Comparison of ENCODE assay signal across 26 cellular contexts in the genomic region with DNA sequence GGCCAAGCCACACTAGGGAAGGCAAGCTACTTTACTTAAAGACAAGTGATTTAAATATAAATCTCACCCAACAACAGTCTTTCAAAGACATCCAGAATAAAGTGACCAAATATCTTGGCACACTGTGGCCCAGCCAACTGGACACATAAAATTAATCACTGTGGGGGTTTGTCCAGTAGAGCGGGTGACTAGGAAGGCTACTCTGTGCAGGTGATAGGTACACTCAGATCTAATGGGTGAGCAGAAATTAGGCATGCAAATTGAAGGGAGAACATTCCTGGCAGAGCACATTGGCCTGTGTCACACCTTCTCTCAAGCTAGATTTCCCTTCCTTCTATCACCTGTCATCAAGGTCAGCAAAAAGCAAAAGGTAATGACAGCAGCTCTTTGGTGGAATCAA. TPM values are rescaled to one million over a fixed set of nuclear protein-coding genes. Genes with fewer than 3 reads are reported as not detected.
"Had no signal": no experiment of that assay in that cellular context is flagged by ENCODE, and none has a peak within 500 bp of the region (broad histone marks: within the 10 kb centered on the region; RNA-seq: fewer than 3 reads in every experiment).

No MANE protein-coding gene starts in this region.

- H3K9me3 ChIP-seq: MG63 had no signal

- H3K4me2 ChIP-seq: KMS-11 had no signal

- H3K36me3 Mint-ChIP-seq: activated CD4-positive, alpha-beta memory T cell treated with anti-CD3 and anti-CD28 coated beads for 36 hours had no signal

- H3K27ac ChIP-seq: brain microvascular endothelial cell, KMS-11 had no signal

- H3K27me3 ChIP-seq: brain microvascular endothelial cell, MG63 had no signal

- DNase-seq: activated B cell treated with CpG ODN at 0.5 μM for 24 hours; activated CD4-positive, alpha-beta memory T cell treated with anti-CD3 and anti-CD28 coated beads for 36 hours; activated CD4-positive, alpha-beta T cell treated with anti-CD3 and anti-CD28 coated beads for 1 hour; activated CD4-positive, alpha-beta T cell treated with anti-CD3 and anti-CD28 coated beads, Interleukin-2, amount 10 ng/mL, durations not matched to agents 24 days and 14 days; activated CD8-positive, alpha-beta memory T cell treated with anti-CD3 and anti-CD28 coated beads for 24 hours; activated gamma-delta T cell; activated naive CD4-positive, alpha-beta T cell treated with anti-CD3 and anti-CD28 coated beads for 36 hours; activated T-cell treated with anti-CD3 and anti-CD28 coated beads for 4 hours; activated T-cell treated with anti-CD3 and anti-CD28 coated beads, Interleukin-2, amount 50 U/mL, for 48 hours; amygdala; brain microvascular endothelial cell; MG63; MV-4-11; NCI-H1092 treated with DMSO at 0.1 percent for 48 hours; NCI-H1417 treated with DMSO at 0.1 percent for 48 hours; NCI-H1694; NCI-H2029; NCI-H446; NCI-H524; PC-3; SHP77 treated with DMSO at 0.1 percent for 48 hours; T-helper 2 cell; T1000 had no signal

- H3K4me1 Mint-ChIP-seq: activated B cell treated with CpG ODN at 0.5 μM for 24 hours; activated CD4-positive, alpha-beta T cell treated with anti-CD3 and anti-CD28 coated beads, Interleukin-2, amount 10 ng/mL, durations not matched to agents 24 days and 14 days; activated T-helper 17 cell treated with anti-CD3 and anti-CD28 coated beads, Interleukin-2, amount 50 U/mL, for 72 hours had no signal

- ATAC-seq: activated T-helper 17 cell treated with anti-CD3 and anti-CD28 coated beads, Interleukin-2, amount 50 U/mL, for 72 hours; PC-3 had no signal

- H3K9ac ChIP-seq: KMS-11 had no signal

- H3K4me3 Mint-ChIP-seq: activated B cell treated with CpG ODN at 0.5 μM for 24 hours; activated CD4-positive, alpha-beta memory T cell treated with anti-CD3 and anti-CD28 coated beads for 36 hours; activated CD4-positive, alpha-beta T cell treated with anti-CD3 and anti-CD28 coated beads, Interleukin-2, amount 10 ng/mL, durations not matched to agents 24 days and 14 days; activated naive CD4-positive, alpha-beta T cell treated with anti-CD3 and anti-CD28 coated beads for 36 hours; activated naive CD8-positive, alpha-beta T cell; activated T-helper 17 cell treated with anti-CD3 and anti-CD28 coated beads, Interleukin-2, amount 50 U/mL, for 72 hours had no signal

- H3K36me3 ChIP-seq: brain microvascular endothelial cell, MG63 had no signal

- H3K27me3 Mint-ChIP-seq: activated CD4-positive, alpha-beta memory T cell treated with anti-CD3 and anti-CD28 coated beads for 36 hours; activated CD4-positive, alpha-beta T cell treated with anti-CD3 and anti-CD28 coated beads, Interleukin-2, amount 10 ng/mL, durations not matched to agents 24 days and 14 days; activated naive CD8-positive, alpha-beta T cell; activated T-helper 17 cell treated with anti-CD3 and anti-CD28 coated beads, Interleukin-2, amount 50 U/mL, for 72 hours had no signal

- H3K27ac Mint-ChIP-seq: activated B cell treated with CpG ODN at 0.5 μM for 24 hours; activated CD4-positive, alpha-beta memory T cell treated with anti-CD3 and anti-CD28 coated beads for 36 hours; activated CD4-positive, alpha-beta T cell treated with anti-CD3 and anti-CD28 coated beads, Interleukin-2, amount 10 ng/mL, durations not matched to agents 24 days and 14 days; activated naive CD4-positive, alpha-beta T cell treated with anti-CD3 and anti-CD28 coated beads for 36 hours; activated naive CD8-positive, alpha-beta T cell; activated T-helper 17 cell treated with anti-CD3 and anti-CD28 coated beads, Interleukin-2, amount 50 U/mL, for 72 hours had no signal

- H3K4me3 ChIP-seq: MG63 had no signal

RNA-seq across cellular contexts. Expression of a gene that starts 23.4 kb away (rescaled TPM):
- total RNA-seq: PC-3 had no signal
